11 cellular contexts compared by ENCODE assay signal in the genomic region with DNA sequence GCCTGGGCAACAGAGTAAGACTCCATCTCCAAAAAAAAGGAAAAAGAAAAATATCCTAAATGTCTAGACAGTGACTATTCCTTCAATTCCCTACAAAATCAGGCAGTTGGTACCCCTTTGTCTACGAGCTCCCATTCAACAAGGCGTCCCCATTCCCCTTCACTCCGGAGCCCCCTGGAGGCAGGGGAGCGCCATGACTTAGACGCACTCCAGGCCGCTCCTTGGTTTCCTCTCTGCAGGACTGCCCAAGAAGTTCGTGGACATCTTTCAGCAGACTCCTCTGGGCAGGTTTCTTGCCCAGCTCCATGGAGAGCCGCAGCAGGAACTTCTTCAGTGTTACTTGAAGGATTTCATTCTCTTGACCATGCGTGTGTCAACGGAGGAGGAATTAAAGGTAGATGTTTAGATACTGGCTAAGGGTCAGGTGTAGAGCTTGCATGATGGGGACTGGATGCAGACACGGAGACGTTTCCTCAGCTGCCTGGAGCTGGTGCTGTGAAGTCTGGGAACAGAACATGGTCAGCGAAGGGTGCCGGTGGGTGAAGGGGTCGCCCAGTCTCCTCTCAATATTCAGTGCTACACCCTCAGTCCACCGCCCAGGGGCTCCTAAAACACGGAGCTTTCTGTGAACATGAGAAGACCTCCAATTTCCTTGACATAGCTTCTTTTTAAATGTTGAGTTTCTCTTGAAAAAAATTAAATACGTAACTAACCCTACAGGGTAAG. TPM values are rescaled to one million over a fixed set of nuclear protein-coding genes. Genes with fewer than 3 reads are reported as not detected.
A peak's percentile ranks its signal among the peaks of the same experiment; 100 is the strongest.
DNase-seq lines count a peak whose midpoint lies in the region; ATAC-seq, FAIRE-seq and TF ChIP-seq lines count a peak whose summit lies in the region.
"Had no signal": no experiment of that assay in that cellular context is flagged by ENCODE, and none has a peak within 500 bp of the region (broad histone marks: within the 10 kb centered on the region; RNA-seq: fewer than 3 reads in every experiment).

No MANE protein-coding gene starts in this region.

- ATAC-seq in heart left ventricle (no peak), Right ventricle myocardium inferior (no peak), HG02981 (IDR thresholded peaks at IDR 0.05; ENCODE audit: unreplicated experiment) (no peak)

- H3K79me2 ChIP-seq in fibroblast of lung (ENCODE audit: control insufficient read depth, insufficient read depth, low read length), result no peaks in the 10 kb centered on the region

- WGBS in heart left ventricle, 4 donors, result 93 to 94% (median 94%) methylated on average over 18 of the region's 18 CpGs
- WGBS in transverse colon (ENCODE audit: low coverage in 1 of 2), 2 donors, result 96 to 100% methylated on average over 1 to 18 of the region's 18 CpGs
- WGBS in adrenal gland, 4 donors, result 87 to 95% (median 91%) methylated on average over 18 of the region's 18 CpGs

- H3K9ac ChIP-seq in fibroblast of lung (ENCODE audit: insufficient read depth, low read length), result no peak overlapping the region

- TF ChIP-seq CTCF in heart left ventricle (IDR thresholded peaks at IDR 0.05) (peak in 7 of 12 donors; percentile 15 to 40 (median 35)), fibroblast of lung (conservative IDR thresholded peaks at IDR 0.05 in 1 of 2, IDR thresholded peaks at IDR 0.05 in 1 of 2; ENCODE audit: low read depth in 1 of 2, low read length in 2 of 2) (peak; percentile 25 to 41), transverse colon (IDR thresholded peaks at IDR 0.05) (peak in 3 of 5 experiments; percentile 12 to 17 (median 16)), adrenal gland (IDR thresholded peaks at IDR 0.05) (peak in 1 of 6 experiments; percentile 27)

- no peak overlapping the region for H3K4me3 ChIP-seq in heart left ventricle
- H3K4me3 ChIP-seq in fibroblast of lung (replicated peaks in 1 of 4; ENCODE audit: control extremely low read depth in 1 of 4, insufficient read depth in 1 of 4, low read depth in 3 of 4, low read length in 4 of 4), result no peak overlapping the region
- H3K4me3 ChIP-seq in transverse colon, result no peak overlapping the region
- no peak overlapping the region for H3K4me3 ChIP-seq in adrenal gland
- H3K4me3 ChIP-seq: breast epithelium had no signal

- intact Hi-C loops in heart left ventricle (cut with DNase I) (loop anchor here in 1 of 10 donors (10.0 kb wide), 1 partner anchor 217 kb away; the partner anchor contains the start of gene EIF4A3), Right ventricle myocardium inferior (cut with DNase I) (no loop called here), transverse colon (cut with DNase I; ENCODE audit: low total_unique reads) (no loop called here), adrenal gland (cut with DNase I) (no loop called here)

- no peak for TF ChIP-seq EP300 in transverse colon (IDR thresholded peaks at IDR 0.05; ENCODE audit: low read depth)

- no peaks in the 10 kb centered on the region for H4K20me1 ChIP-seq in fibroblast of lung (ENCODE audit: control insufficient read depth, extremely low read depth, insufficient read depth, low read length)

- H2AFZ ChIP-seq in fibroblast of lung (ENCODE audit: low read length), result no peak overlapping the region

- H3K4me2 ChIP-seq in fibroblast of lung (ENCODE audit: extremely low read depth, insufficient read depth, low read length), result no peak overlapping the region

- H3K4me1 ChIP-seq in heart left ventricle (peaks cover 0 to 15% (median 0%) of the 10 kb centered on the region in 12 donors), fibroblast of lung (ENCODE audit: control insufficient read depth, extremely low read depth, insufficient read depth, low read length) (peaks cover 12% of the 10 kb centered on the region), transverse colon (no peaks in the 10 kb centered on the region), adrenal gland (replicated peaks in 1 of 2) (no peaks in the 10 kb centered on the region)
- H3K4me1 ChIP-seq: breast epithelium had no signal

- no peak for FAIRE-seq in HTR-8/SVneo (lab: Jason Lieb, UNC)
- FAIRE-seq: GM12892 had no signal

- H3K36me3 ChIP-seq in heart left ventricle, result peaks cover 0 to 100% (median 98%) of the 10 kb centered on the region in 9 donors
- peaks cover 43% of the 10 kb centered on the region for H3K36me3 ChIP-seq in fibroblast of lung (ENCODE audit: control insufficient read depth, insufficient read depth, low read length)
- peaks cover 0 to 77% (median 34%) of the 10 kb centered on the region in 4 donors for H3K36me3 ChIP-seq in transverse colon
- peaks cover 0 to 97% of the 10 kb centered on the region in 2 donors for H3K36me3 ChIP-seq in adrenal gland (replicated peaks in 1 of 2)

- DNase-seq in heart left ventricle (peak in 1 of 5 donors; percentile 27), Right ventricle myocardium inferior (ENCODE audit: missing footprints) (no peak), SK-MEL-5 (ENCODE audit: low read depth, low spot score) (peak; percentile 53), fibroblast of lung (ENCODE audit: low read depth in 2 of 2) (peak in 1 of 2 donors; percentile 6), transverse colon (no peak), HTR-8/SVneo (ENCODE audit: insufficient read length, low spot score) (no peak), adrenal gland (no peak)
- DNase-seq: NCI-H1930 had no signal

- TF ChIP-seq POLR2A in heart left ventricle (IDR thresholded peaks at IDR 0.05), result no peak
- no peak for TF ChIP-seq POLR2A in transverse colon (IDR thresholded peaks at IDR 0.05)
- TF ChIP-seq POLR2A in adrenal gland (IDR thresholded peaks at IDR 0.05), result no peak

- in situ Hi-C loops in SK-MEL-5 (cut with HindIII; ENCODE audit: low pct_unique_long_range_greater_than_20kb, low sequenced_read_pairs) (no loop called here), transverse colon (cut with MboI; ENCODE audit: low pct_ligation_motif_present in 1 of 4, low pct_unique_long_range_greater_than_20kb in 1 of 4, low sequenced_read_pairs in 3 of 4) (no loop called here)

- H3K27me3 ChIP-seq in heart left ventricle (no peaks in the 10 kb centered on the region), fibroblast of lung (ENCODE audit: control insufficient read depth, insufficient read depth, low read length) (no peaks in the 10 kb centered on the region), transverse colon (no peaks in the 10 kb centered on the region), adrenal gland (no peaks in the 10 kb centered on the region)
- H3K27me3 ChIP-seq: breast epithelium had no signal

- peak overlapping the region in 3 of 12 donors; percentile 33 to 42 (median 40) for H3K27ac ChIP-seq in heart left ventricle
- H3K27ac ChIP-seq in fibroblast of lung (ENCODE audit: insufficient read depth, low read length), result no peak overlapping the region
- H3K27ac ChIP-seq in transverse colon, result no peak overlapping the region
- H3K27ac ChIP-seq in adrenal gland, result no peak overlapping the region

- H3K9me3 ChIP-seq in heart left ventricle (no peaks in the 10 kb centered on the region), fibroblast of lung (ENCODE audit: control insufficient read depth, insufficient read depth, low read depth, low read length) (no peaks in the 10 kb centered on the region), transverse colon (no peaks in the 10 kb centered on the region), adrenal gland (replicated peaks in 1 of 3) (no peaks in the 10 kb centered on the region)
- H3K9me3 ChIP-seq: breast epithelium had no signal

RNA-seq across cellular contexts. Expression of gene ENDOV, which starts 53.3 kb away (rescaled TPM):
- total RNA-seq in heart left ventricle, result 10 to 100 TPM in 5 of 9 donors, 1 to 10 TPM in 4; 4.2 to 16.2 (median 11.2) TPM
- polyA plus RNA-seq in heart left ventricle, result 1 to 10 TPM; 8.5 TPM
- 10.7 TPM for total RNA-seq in Right ventricle myocardium inferior
- total RNA-seq in SK-MEL-5 (2014; rRNA removed; shearing (Covaris generic)), result 13.9 and 15.0 TPM in 2 replicates
- 20.7 and 25.8 TPM in 2 replicates for polyA plus RNA-seq in SK-MEL-5 (2015; cell fraction: cytosol; rRNA removed)
- polyA plus RNA-seq in SK-MEL-5 (2015; cell fraction: nucleus; rRNA removed), result 57.7 and 79.1 TPM in 2 replicates
- 25.4 and 28.7 TPM in 2 replicates for total RNA-seq in fibroblast of lung
- 10.1 and 13.1 TPM in 2 replicates for polyA plus RNA-seq in fibroblast of lung
- polyA plus RNA-seq in fibroblast of lung (2012), result 15.0 and 17.0 TPM in 2 replicates
- 8.7 and 9.9 TPM in 2 replicates for polyA minus RNA-seq in fibroblast of lung (ENCODE audit: low replicate concordance)
- 10 to 100 TPM; 14.9 to 26.9 (median 19.9) TPM for total RNA-seq in transverse colon
- 10 to 100 TPM in 7 of 8 donors, 1 to 10 TPM in 1; 7.1 to 26.0 (median 17.8) TPM for total RNA-seq in adrenal gland
- 10 to 100 TPM in 2 of 3 donors, 1 to 10 TPM in 1; 9.5 to 31.9 (median 24.5) TPM for polyA plus RNA-seq in adrenal gland
